Comparison of ENCODE assay signal across 1 cellular context in the genomic region with DNA sequence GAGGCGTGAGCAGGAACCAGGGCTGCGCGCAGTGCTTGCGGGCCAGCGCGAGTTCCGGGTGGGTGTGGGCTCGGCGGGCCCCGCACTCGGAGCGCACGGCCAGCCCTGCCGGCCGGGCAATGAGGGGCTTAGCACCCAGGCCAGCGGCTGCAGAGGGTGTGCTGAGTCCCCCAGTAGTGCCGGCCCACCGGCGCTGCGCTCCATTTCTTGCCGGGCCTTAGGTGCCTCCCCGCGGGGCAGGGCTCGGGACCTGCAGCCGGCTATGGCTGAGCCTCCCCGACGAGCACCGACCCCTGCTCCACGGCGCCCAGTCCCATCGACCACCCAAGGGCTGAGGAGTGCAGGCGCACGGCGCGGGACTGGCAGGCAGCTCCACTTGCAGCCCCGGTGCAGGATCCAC. TPM values are rescaled to one million over a fixed set of nuclear protein-coding genes. Genes with fewer than 3 reads are reported as not detected.
"Had no signal": no experiment of that assay in that cellular context is flagged by ENCODE, and none has a peak within 500 bp of the region (broad histone marks: within the 10 kb centered on the region; RNA-seq: fewer than 3 reads in every experiment).

No MANE protein-coding gene starts in this region.

RNA-seq across cellular contexts. Expression of a gene that starts 44.9 kb away (rescaled TPM):
- total RNA-seq: testis had no signal
